Comparison of ENCODE assay signal across 21 cellular contexts in the genomic region with DNA sequence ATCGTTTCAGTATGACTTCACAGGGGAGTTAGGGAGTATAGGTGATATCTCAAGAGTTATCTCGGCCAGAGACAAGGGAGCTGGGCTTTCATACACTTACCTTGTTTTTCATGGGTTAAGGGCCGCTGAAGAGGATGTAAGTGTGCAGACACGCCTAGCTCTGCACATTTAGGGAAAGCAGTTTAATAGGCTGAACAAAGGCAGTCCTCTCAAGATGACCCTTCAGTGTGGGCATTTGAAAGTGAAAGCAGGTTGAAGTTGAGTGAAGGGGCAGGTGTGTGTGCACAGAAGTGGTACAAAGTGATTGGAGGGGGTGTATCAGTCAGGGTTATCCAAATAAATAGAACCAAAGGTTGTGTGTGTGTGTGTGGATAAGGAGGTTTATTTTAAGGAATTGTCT. TPM values are rescaled to one million over a fixed set of nuclear protein-coding genes. Genes with fewer than 3 reads are reported as not detected.
A peak's percentile ranks its signal among the peaks of the same experiment; 100 is the strongest.
DNase-seq lines count a peak whose midpoint lies in the region; ATAC-seq, FAIRE-seq and TF ChIP-seq lines count a peak whose summit lies in the region.
"Had no signal": no experiment of that assay in that cellular context is flagged by ENCODE, and none has a peak within 500 bp of the region (broad histone marks: within the 10 kb centered on the region; RNA-seq: fewer than 3 reads in every experiment).

No MANE protein-coding gene starts in this region.

- peaks cover 12% of the 10 kb centered on the region for H3K9me3 Mint-ChIP-seq in activated naive CD8-positive, alpha-beta T cell treated with anti-CD3 and anti-CD28 coated beads for 36 hours

- H3K4me3 Mint-ChIP-seq in activated naive CD8-positive, alpha-beta T cell treated with anti-CD3 and anti-CD28 coated beads for 36 hours = no peak overlapping the region
- H3K4me3 Mint-ChIP-seq: activated CD8-positive, alpha-beta memory T cell treated with anti-CD3 and anti-CD28 coated beads, Interleukin-2, amount 10 ng/mL, durations not matched to agents 7 days and 5 days had no signal

- no peaks in the 10 kb centered on the region for H3K9me1 ChIP-seq in K562 (ENCODE audit: control insufficient read depth, insufficient read depth, low read length)

- peaks cover 3% of the 10 kb centered on the region for H3K4me1 Mint-ChIP-seq in activated naive CD8-positive, alpha-beta T cell treated with anti-CD3 and anti-CD28 coated beads for 36 hours
- H3K4me1 Mint-ChIP-seq: nephron had no signal

- no peak overlapping the region for H3K27ac ChIP-seq in K562 (ENCODE audit: extremely low read depth, low read depth, low read length)
- peak overlapping the region in 3 of 4 donors; percentile 4 to 41 (median 26) for H3K27ac ChIP-seq in gastrocnemius medialis
- H3K27ac ChIP-seq: adrenal gland, esophagus squamous epithelium, PC-9, prostate gland, spleen had no signal

- TF ChIP-seq RAD21 in K562 (CRISPR knock-in tag; conservative IDR thresholded peaks at IDR 0.05 in 1 of 2, IDR thresholded peaks at IDR 0.05 in 1 of 2) = no peak

- BruUV-seq in K562 (replicated peaks; lab: Mats Ljungman, UMichigan) = no TSS peak

- in situ Hi-C loops in K562 (cut with MboI) (no loop called here), gastrocnemius medialis (cut with MboI; ENCODE audit: low sequenced_read_pairs in 4 of 4) (no loop called here)

- H3K9ac ChIP-seq in K562 (ENCODE audit: insufficient read depth in 1 of 2, low read depth in 2 of 2, low read length in 2 of 2) = no peak overlapping the region

- no peaks in the 10 kb centered on the region for H3K36me3 ChIP-seq in K562 (ENCODE audit: control insufficient read depth, insufficient read depth, low read length)
- no peaks in the 10 kb centered on the region for H3K36me3 ChIP-seq in gastrocnemius medialis
- H3K36me3 ChIP-seq in BE2C = no peaks in the 10 kb centered on the region
- H3K36me3 ChIP-seq: adrenal gland, esophagus squamous epithelium, prostate gland, spleen had no signal

- H3K4me1 ChIP-seq in K562 (replicated peaks in 1 of 2; ENCODE audit: control insufficient read depth in 2 of 2, insufficient read depth in 2 of 2, low read length in 2 of 2) = peaks cover 2 to 5% of the 10 kb centered on the region in 2 experiments; a peak in 2 of 5 replicates
- no peaks in the 10 kb centered on the region for H3K4me1 ChIP-seq in gastrocnemius medialis
- H3K4me1 ChIP-seq in BE2C = no peaks in the 10 kb centered on the region
- H3K4me1 ChIP-seq: adrenal gland, prostate gland had no signal

- POLR2A ChIA-PET in K562 (lab: Yijun Ruan, JAX) = no interaction called here

- no peaks in the 10 kb centered on the region for H4K20me1 ChIP-seq in K562 (replicated peaks; ENCODE audit: control insufficient read depth, insufficient read depth, low read length)

- CTCF ChIA-PET in K562 (lab: Yijun Ruan, JAX; ENCODE audit: low intra/inter-chr PET ratio) = no interaction called here

- FAIRE-seq in K562 (lab: Jason Lieb, UNC) = no peak
- FAIRE-seq: islet of Langerhans had no signal

- no peak for TF ChIP-seq CTCF in K562 (IDR thresholded peaks at IDR 0.05 in 2 of 3, conservative IDR thresholded peaks at IDR 0.05 in 1 of 3; ENCODE audit: insufficient read depth in 2 of 3, low read depth in 1 of 3, low read length in 3 of 3)
- no peak for TF ChIP-seq CTCF in gastrocnemius medialis (IDR thresholded peaks at IDR 0.05 in 4 of 5, conservative IDR thresholded peaks at IDR 0.05 in 1 of 5)
- TF ChIP-seq CTCF in BE2C (IDR thresholded peaks at IDR 0.05; ENCODE audit: low read depth, low read length) = no peak

- H2AFZ ChIP-seq in K562 (ENCODE audit: low read depth, low read length) = peak overlapping the region; percentile 40; the same call in 1 of the 2 replicates
- H2AFZ ChIP-seq: PC-9 had no signal

- H3K27me3 ChIP-seq in K562 (ENCODE audit: control insufficient read depth in 2 of 2, insufficient read depth in 2 of 2, low read length in 2 of 2) (no peaks in the 10 kb centered on the region), gastrocnemius medialis (no peaks in the 10 kb centered on the region), BE2C (no peaks in the 10 kb centered on the region)
- H3K27me3 ChIP-seq: adrenal gland, esophagus squamous epithelium had no signal

- intact Hi-C loops in K562 (cut with micrococcal nuclease) = no loop called here
- intact Hi-C loops in gastrocnemius medialis (cut with DNase I; ENCODE audit: low total_unique reads) = loop anchor here (5.0 kb wide), 2 partner anchors 89 to 164 kb away; partner anchors contain the start of genes ZNF510 and ZNF782

- peaks cover 3% of the 10 kb centered on the region for H3K27me3 Mint-ChIP-seq in activated naive CD8-positive, alpha-beta T cell treated with anti-CD3 and anti-CD28 coated beads for 36 hours

- no peaks in the 10 kb centered on the region for H3K79me2 ChIP-seq in K562 (ENCODE audit: control insufficient read depth, insufficient read depth, low read length)

- H3K4me2 ChIP-seq in K562 (ENCODE audit: insufficient read depth, low read length) = no peak overlapping the region; the same call in 1 of the 2 replicates
- H3K4me2 ChIP-seq: PC-9 had no signal

- ATAC-seq in K562 (no peak), gastrocnemius medialis (no peak)
- ATAC-seq: activated CD8-positive, alpha-beta memory T cell treated with anti-CD3 and anti-CD28 coated beads, Interleukin-2, amount 10 ng/mL, durations not matched to agents 7 days and 5 days had no signal

- H3K27ac Mint-ChIP-seq in activated naive CD8-positive, alpha-beta T cell treated with anti-CD3 and anti-CD28 coated beads for 36 hours = no peak overlapping the region
- H3K27ac Mint-ChIP-seq: activated CD8-positive, alpha-beta memory T cell treated with anti-CD3 and anti-CD28 coated beads, Interleukin-2, amount 10 ng/mL, durations not matched to agents 7 days and 5 days; nephron had no signal

- 13% methylated on average over 4 of the region's 4 CpGs for WGBS in K562 (ENCODE audit: insufficient coverage, low coverage, missing lambda C conversion rate)

- H3K4me3 ChIP-seq in K562 = no peak overlapping the region
- no peak overlapping the region for H3K4me3 ChIP-seq in gastrocnemius medialis
- no peak overlapping the region for H3K4me3 ChIP-seq in BE2C (ENCODE audit: low read depth, low read length)
- H3K4me3 ChIP-seq: adrenal gland, esophagus squamous epithelium, PC-9, prostate gland had no signal

- no peak for TF ChIP-seq EP300 in K562 (IDR thresholded peaks at IDR 0.05; ENCODE audit: low read length)

- TF ChIP-seq POLR2A in K562 (conservative IDR thresholded peaks at IDR 0.05) (no peak), gastrocnemius medialis (IDR thresholded peaks at IDR 0.05) (no peak)

- peak; percentile 94 for DNase-seq in DMS79 (lab: John Stamatoyannopoulos, UW)
- DNase-seq in NCI-H2029 (lab: John Stamatoyannopoulos, UW) = peak; percentile 87
- no peak for DNase-seq in K562 (ENCODE audit: extremely low read depth in 1 of 4, low spot score in 3 of 4)
- DNase-seq in gastrocnemius medialis = no peak
- DNase-seq in SHP77 (lab: John Stamatoyannopoulos, UW) = no peak
- no peak for DNase-seq in BE2C
- DNase-seq in activated naive CD8-positive, alpha-beta T cell treated with anti-CD3 and anti-CD28 coated beads for 36 hours = no peak
- DNase-seq: activated CD8-positive, alpha-beta memory T cell treated with anti-CD3 and anti-CD28 coated beads, Interleukin-2, amount 10 ng/mL, durations not matched to agents 7 days and 5 days; activated effector memory CD4-positive, alpha-beta T cell treated with Interleukin-2 at 50 U/mL for 16 hours; adrenal gland; esophagus squamous epithelium; Karpas-422; NCI-H1436 treated with DMSO at 0.1 percent for 48 hours; NCI-H526; PC-9; spleen; stimulated activated CD8-positive, alpha-beta memory T cell treated with anti-CD3 and anti-CD28 coated beads, Interleukin-4, amount 100 ng/mL, for 48 hours; substantia nigra had no signal

- H3K9me3 ChIP-seq in K562 (replicated peaks; ENCODE audit: control insufficient read depth, insufficient read depth, low read depth, low read length) (peaks cover 8% of the 10 kb centered on the region), gastrocnemius medialis (no peaks in the 10 kb centered on the region), BE2C (no peaks in the 10 kb centered on the region)
- H3K9me3 ChIP-seq: adrenal gland, prostate gland had no signal

- peaks cover 9% of the 10 kb centered on the region for H3K36me3 Mint-ChIP-seq in activated naive CD8-positive, alpha-beta T cell treated with anti-CD3 and anti-CD28 coated beads for 36 hours

TF ChIP-seq in K562, 482 proteins besides CTCF, POLR2A, EP300 and RAD21 (continues in another document):
- no peak for TF ChIP-seq MIER1 (IDR thresholded peaks at IDR 0.05; ENCODE audit: low read depth)
- TF ChIP-seq ELK1 (CRISPR knock-in tag; IDR thresholded peaks at IDR 0.05) = no peak
- no peak for TF ChIP-seq ZNF830 (CRISPR knock-in tag; IDR thresholded peaks at IDR 0.05)

RNA-seq across cellular contexts. Expression of gene PRXL2C, which starts 33.1 kb away (rescaled TPM):
- 3.6 and 4.6 TPM in 2 replicates for total RNA-seq in K562 (2011; cell fraction: chromatin; rRNA removed; ENCODE audit: low replicate concordance)
- 3.3 and 4.3 TPM in 2 replicates for total RNA-seq in K562 (2011; cell fraction: nucleolus; rRNA removed)
- 4.8 and 7.6 TPM in 2 replicates for total RNA-seq in K562 (2011; cell fraction: nucleoplasm; rRNA removed)
- total RNA-seq in K562 (2014; rRNA removed) (10.6 and 12.0 TPM in 2 replicates), K562 (2014; rRNA removed; fragmentation: Illumina TruSeq; extraction: Trizol) (14.6 and 14.7 TPM in 2 replicates), K562 (2015; rRNA removed; fragmentation: Illumina TruSeq; extraction: Trizol) (14.1 and 15.3 TPM in 2 replicates), K562 (2021) (13.4 and 15.2 TPM in 2 replicates), gastrocnemius medialis (10 to 100 TPM; 16.9 to 29.4 (median 23.8) TPM)
- polyA plus RNA-seq in K562 (2011; rRNA removed) (9.9 and 13.6 TPM in 2 replicates), K562 (2014; fragmentation: Illumina TruSeq; extraction: Trizol) (9.0 and 9.3 TPM in 2 replicates), K562 (2014; fragmentation: Nextera tagmentation; extraction: Ambion mirVana) (1 to 10 TPM; 3.6 to 3.7 TPM), K562 (2014; rRNA removed) (8.1 and 8.9 TPM in 2 replicates)
- 4.1 and 5.5 TPM in 2 replicates for polyA plus RNA-seq in K562 (2011; cell fraction: cytosol; rRNA removed)
- polyA plus RNA-seq in K562 (2011; cell fraction: nucleus; rRNA removed) = 2.7 and 3.9 TPM in 2 replicates
- polyA plus RNA-seq in K562 (2012) = 5.9 and 8.8 TPM in 2 replicates
- 6.2 and 7.3 TPM in 2 replicates for polyA minus RNA-seq in K562 (2011; rRNA and poly(A)+ RNA removed)
- polyA minus RNA-seq in K562 (2011; cell fraction: cytosol; rRNA and poly(A)+ RNA removed) = 5.8 and 5.9 TPM in 2 replicates
- polyA minus RNA-seq in K562 (2011; cell fraction: nucleus; rRNA and poly(A)+ RNA removed) = 3.3 and 3.5 TPM in 2 replicates
- 2.5 TPM for polyA plus RNA-seq in BE2C (2012; ENCODE audit: insufficient read depth, insufficient read length, low read depth)
- 1 to 10 TPM; 4.1 to 4.2 TPM for total RNA-seq in activated naive CD8-positive, alpha-beta T cell treated with anti-CD3 and anti-CD28 coated beads for 36 hours

Comparison
In these comparisons a context has a peak if more than half of its experiments do, and no peak if none do; other contexts are left out.
1. DNase-seq: peak in DMS79 (single experiment) and NCI-H2029 (single experiment); none in K562 (0 of 4), gastrocnemius medialis (0 of 2), SHP77 (0 of 2), BE2C (single experiment) and activated naive CD8-positive, alpha-beta T cell treated with anti-CD3 and anti-CD28 coated beads for 36 hours (single experiment).